Comparison of ENCODE assay signal across 1 cellular context in the genomic region with DNA sequence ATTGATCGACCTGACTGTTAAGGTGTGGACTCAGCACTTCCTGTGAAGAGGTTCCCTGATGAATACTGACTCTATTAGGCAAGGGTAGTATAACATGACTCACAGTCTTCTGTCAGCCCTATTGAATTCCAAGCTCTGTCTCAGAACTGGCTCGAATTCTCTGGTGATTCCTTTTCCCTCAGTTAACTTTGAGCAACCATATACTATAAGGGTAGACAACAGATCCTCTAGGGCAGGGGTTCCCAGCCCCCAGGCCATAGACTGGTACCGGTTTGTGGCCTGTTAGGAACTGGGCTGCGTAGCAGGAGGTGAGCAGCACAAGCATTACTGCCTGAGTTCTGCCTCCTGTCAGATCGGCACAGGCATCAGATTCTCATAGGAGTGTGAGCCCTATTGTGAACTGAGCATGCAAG.
TF ChIP-seq lines count a peak whose summit lies in the region.

No MANE protein-coding gene starts in this region.

TF ChIP-seq in SK-N-SH, 30 proteins besides CTCF, POLR2A, EP300 and RAD21 (continued from another document):
- TF ChIP-seq, protein P1, sequence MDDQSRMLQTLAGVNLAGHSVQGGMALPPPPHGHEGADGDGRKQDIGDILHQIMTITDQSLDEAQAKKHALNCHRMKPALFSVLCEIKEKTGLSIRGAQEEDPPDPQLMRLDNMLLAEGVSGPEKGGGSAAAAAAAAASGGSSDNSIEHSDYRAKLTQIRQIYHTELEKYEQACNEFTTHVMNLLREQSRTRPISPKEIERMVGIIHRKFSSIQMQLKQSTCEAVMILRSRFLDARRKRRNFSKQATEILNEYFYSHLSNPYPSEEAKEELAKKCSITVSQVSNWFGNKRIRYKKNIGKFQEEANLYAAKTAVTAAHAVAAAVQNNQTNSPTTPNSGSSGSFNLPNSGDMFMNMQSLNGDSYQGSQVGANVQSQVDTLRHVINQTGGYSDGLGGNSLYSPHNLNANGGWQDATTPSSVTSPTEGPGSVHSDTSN (IDR thresholded peaks at IDR 0.05): peak; percentile 50; the same call in 1 of the 2 replicates
- TF ChIP-seq, protein P2, sequence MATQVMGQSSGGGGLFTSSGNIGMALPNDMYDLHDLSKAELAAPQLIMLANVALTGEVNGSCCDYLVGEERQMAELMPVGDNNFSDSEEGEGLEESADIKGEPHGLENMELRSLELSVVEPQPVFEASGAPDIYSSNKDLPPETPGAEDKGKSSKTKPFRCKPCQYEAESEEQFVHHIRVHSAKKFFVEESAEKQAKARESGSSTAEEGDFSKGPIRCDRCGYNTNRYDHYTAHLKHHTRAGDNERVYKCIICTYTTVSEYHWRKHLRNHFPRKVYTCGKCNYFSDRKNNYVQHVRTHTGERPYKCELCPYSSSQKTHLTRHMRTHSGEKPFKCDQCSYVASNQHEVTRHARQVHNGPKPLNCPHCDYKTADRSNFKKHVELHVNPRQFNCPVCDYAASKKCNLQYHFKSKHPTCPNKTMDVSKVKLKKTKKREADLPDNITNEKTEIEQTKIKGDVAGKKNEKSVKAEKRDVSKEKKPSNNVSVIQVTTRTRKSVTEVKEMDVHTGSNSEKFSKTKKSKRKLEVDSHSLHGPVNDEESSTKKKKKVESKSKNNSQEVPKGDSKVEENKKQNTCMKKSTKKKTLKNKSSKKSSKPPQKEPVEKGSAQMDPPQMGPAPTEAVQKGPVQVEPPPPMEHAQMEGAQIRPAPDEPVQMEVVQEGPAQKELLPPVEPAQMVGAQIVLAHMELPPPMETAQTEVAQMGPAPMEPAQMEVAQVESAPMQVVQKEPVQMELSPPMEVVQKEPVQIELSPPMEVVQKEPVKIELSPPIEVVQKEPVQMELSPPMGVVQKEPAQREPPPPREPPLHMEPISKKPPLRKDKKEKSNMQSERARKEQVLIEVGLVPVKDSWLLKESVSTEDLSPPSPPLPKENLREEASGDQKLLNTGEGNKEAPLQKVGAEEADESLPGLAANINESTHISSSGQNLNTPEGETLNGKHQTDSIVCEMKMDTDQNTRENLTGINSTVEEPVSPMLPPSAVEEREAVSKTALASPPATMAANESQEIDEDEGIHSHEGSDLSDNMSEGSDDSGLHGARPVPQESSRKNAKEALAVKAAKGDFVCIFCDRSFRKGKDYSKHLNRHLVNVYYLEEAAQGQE (IDR thresholded peaks at IDR 0.05; ENCODE audit: low read depth, low read length): no peak
